Comparison of ENCODE assay signal across 8 cellular contexts in genomic region chr11:128627666-128628342, GRCh38. TPM values are rescaled to one million over a fixed set of nuclear protein-coding genes. Genes with fewer than 3 reads are reported as not detected.
DNase-seq lines count a peak whose midpoint lies in the region; ATAC-seq and TF ChIP-seq lines count a peak whose summit lies in the region.
"Had no signal": no experiment of that assay in that cellular context is flagged by ENCODE, and none has a peak within 500 bp of the region (broad histone marks: within the 10 kb centered on the region; RNA-seq: fewer than 3 reads in every experiment).

No MANE protein-coding gene starts in this region.

- DNase-seq in HFFc6 (no peak), NCI-H1048 (lab: John Stamatoyannopoulos, UW) (no peak), dermis blood vessel endothelial cell (no peak), nephron progenitor cell (no peak)
- peak; percentile 36 to 57 for DNase-seq in activated CD4-positive, alpha-beta T cell treated with anti-CD3 and anti-CD28 coated beads, Interleukin-2, amount 50 U/mL, for 48 hours
- DNase-seq: NCI-H82 had no signal

- H3K36me3 Mint-ChIP-seq in HFFc6 (ENCODE audit: low read depth), result no peaks in the 10 kb centered on the region
- H3K36me3 Mint-ChIP-seq in nephron (ENCODE audit: low read depth), result no peaks in the 10 kb centered on the region
- no peaks in the 10 kb centered on the region for H3K36me3 Mint-ChIP-seq in nephron progenitor cell (ENCODE audit: low read depth)

- H3K27me3 Mint-ChIP-seq in HFFc6 (ENCODE audit: insufficient read depth) (no peaks in the 10 kb centered on the region), nephron (ENCODE audit: low read depth) (peaks cover 27% of the 10 kb centered on the region), nephron progenitor cell (ENCODE audit: low read depth, poor library complexity) (peaks cover 26% of the 10 kb centered on the region)

- TF ChIP-seq CTCF in HFFc6 (IDR thresholded peaks at IDR 0.05) (peak; percentile 19; the same call in 1 of the 2 replicates), nephron (IDR thresholded peaks at IDR 0.05; ENCODE audit: unreplicated experiment in 3 of 3) (no peak), nephron progenitor cell (IDR thresholded peaks at IDR 0.05) (no peak)

- H3K4me1 Mint-ChIP-seq in HFFc6 (ENCODE audit: low read depth) (peaks cover 23% of the 10 kb centered on the region), nephron (peaks cover 17% of the 10 kb centered on the region), nephron progenitor cell (peaks cover 92% of the 10 kb centered on the region)

- H3K27ac Mint-ChIP-seq in HFFc6 (no peak overlapping the region), nephron (peak overlapping the region in 2 of 3 experiments; percentile 5 to 24), nephron progenitor cell (no peak overlapping the region)

- no peak overlapping the region for H3K4me3 Mint-ChIP-seq in HFFc6
- no peak overlapping the region for H3K4me3 Mint-ChIP-seq in nephron
- H3K4me3 Mint-ChIP-seq in nephron progenitor cell, result no peak overlapping the region

- H3K9me3 Mint-ChIP-seq in HFFc6, result no peaks in the 10 kb centered on the region
- H3K9me3 Mint-ChIP-seq in nephron, result no peaks in the 10 kb centered on the region
- H3K9me3 Mint-ChIP-seq in nephron progenitor cell, result no peaks in the 10 kb centered on the region

- ATAC-seq in GM18873 (IDR thresholded peaks at IDR 0.05; ENCODE audit: low FRiP score, unreplicated experiment), result peak; percentile 33

RNA-seq across cellular contexts. Expression of gene ETS1, which starts 40.4 kb away (rescaled TPM):
- 10 to 100 TPM; 55.2 to 78.6 (median 73.2) TPM for total RNA-seq in HFFc6 (2021; fragmentation: NEBNext Ultra II Directional; extraction: Animal tissue kit (Norgen Biotek cat#: 25700))
- 128 and 130 TPM in 2 replicates for total RNA-seq in dermis blood vessel endothelial cell

Comparison
In these comparisons a context has a peak if more than half of its experiments do, and no peak if none do; other contexts are left out.
1. DNase-seq: peak in activated CD4-positive, alpha-beta T cell treated with anti-CD3 and anti-CD28 coated beads, Interleukin-2, amount 50 U/mL, for 48 hours (2 of 2); none in HFFc6 (single experiment), NCI-H1048 (single experiment), dermis blood vessel endothelial cell (single experiment) and nephron progenitor cell (single experiment).
2. H3K27ac Mint-ChIP-seq: peak in nephron (2 of 3); none in HFFc6 (single experiment) and nephron progenitor cell (single experiment).